In genomic region chr14:105962532-105962931, GRCh38 we compare ENCODE assay signal across 37 cellular contexts.
"Had no signal": no experiment of that assay in that cellular context is flagged by ENCODE, and none has a peak within 500 bp of the region (broad histone marks: within the 10 kb centered on the region; RNA-seq: fewer than 3 reads in every experiment).

No MANE protein-coding gene starts in this region.

- H3K4me3 ChIP-seq: MG63 had no signal

- H3K36me3 ChIP-seq: MG63 had no signal

- DNase-seq: Karpas-422, Kasumi-1, MG63, MM.1S, MV-4-11, NCI-H1048, NCI-H1092, NCI-H1092 treated with DMSO at 0.1 percent for 48 hours, NCI-H1105, NCI-H1105 treated with DMSO at 0.1 percent for 48 hours, NCI-H1417, NCI-H1417 treated with DMSO at 0.1 percent for 48 hours, NCI-H1436, NCI-H1436 treated with DMSO at 0.1 percent for 48 hours, NCI-H146, NCI-H1694, NCI-H1694 treated with DMSO at 0.1 percent for 48 hours, NCI-H187, NCI-H187 treated with DMSO at 0.1 percent for 48 hours, NCI-H1930, NCI-H2029, NCI-H2029 treated with DMSO at 0.1 percent for 48 hours, NCI-H2081, NCI-H2081 treated with DMSO at 0.1 percent for 48 hours, NCI-H2107, NCI-H2171, NCI-H2171 treated with DMSO at 0.1 percent for 48 hours, NCI-H2227 treated with DMSO at 0.1 percent for 48 hours, NCI-H226, NCI-H345, NCI-H446, NCI-H446 treated with DMSO at 0.1 percent for 48 hours, NCI-H510A, NCI-H510A treated with DMSO at 0.1 percent for 48 hours, NCI-H524, NCI-H524 treated with DMSO at 0.1 percent for 48 hours, NCI-H526 had no signal

- H3K9me3 ChIP-seq: MG63 had no signal

- H3K27me3 ChIP-seq: MG63 had no signal
